ENCODE assay signal across 9 cellular contexts in genomic region chr1:35714921-35715567, GRCh38. TPM values are rescaled to one million over a fixed set of nuclear protein-coding genes. Genes with fewer than 3 reads are reported as not detected.
A peak's percentile ranks its signal among the peaks of the same experiment; 100 is the strongest.
DNase-seq lines count a peak whose midpoint lies in the region; ATAC-seq and TF ChIP-seq lines count a peak whose summit lies in the region.
"Had no signal": no experiment of that assay in that cellular context is flagged by ENCODE, and none has a peak within 500 bp of the region (broad histone marks: within the 10 kb centered on the region; RNA-seq: fewer than 3 reads in every experiment).

No MANE protein-coding gene starts in this region.

- peaks cover 36% of the 10 kb centered on the region for H3K4me1 Mint-ChIP-seq in activated CD8-positive, alpha-beta memory T cell treated with anti-CD3 and anti-CD28 coated beads, Interleukin-2, amount 10 ng/mL, durations not matched to agents 7 days and 5 days
- peaks cover 41% of the 10 kb centered on the region for H3K4me1 Mint-ChIP-seq in HFFc6 (ENCODE audit: low read depth)
- H3K4me1 Mint-ChIP-seq in brain: peaks cover 34% of the 10 kb centered on the region

- CTCF ChIA-PET in activated CD8-positive, alpha-beta memory T cell treated with anti-CD3 and anti-CD28 coated beads, Interleukin-2, amount 10 ng/mL, durations not matched to agents 7 days and 5 days (lab: Charles Lee): interaction anchor here (0.7 to 9.1 kb wide), 46 partner anchors 8 to 305 kb away, joined by 3 to 144 read pairs (median 4); partner anchors contain the start of genes CLSPN, KIAA0319L, PSMB2 and TFAP2E

- no peak overlapping the region for H3K27ac ChIP-seq in rectal smooth muscle tissue (ENCODE audit: low read depth, low read length)

- no peaks in the 10 kb centered on the region for H3K27me3 Mint-ChIP-seq in activated CD8-positive, alpha-beta memory T cell treated with anti-CD3 and anti-CD28 coated beads, Interleukin-2, amount 10 ng/mL, durations not matched to agents 7 days and 5 days
- H3K27me3 Mint-ChIP-seq in HFFc6 (ENCODE audit: insufficient read depth): peaks cover 2% of the 10 kb centered on the region
- peaks cover 21% of the 10 kb centered on the region for H3K27me3 Mint-ChIP-seq in brain

- peaks cover 4% of the 10 kb centered on the region for H3K36me3 ChIP-seq in rectal smooth muscle tissue (ENCODE audit: control insufficient read depth, insufficient read depth, low read length)

- H3K9ac ChIP-seq in rectal smooth muscle tissue (ENCODE audit: low read length): no peak overlapping the region

- H3K27ac Mint-ChIP-seq in activated CD8-positive, alpha-beta memory T cell treated with anti-CD3 and anti-CD28 coated beads, Interleukin-2, amount 10 ng/mL, durations not matched to agents 7 days and 5 days: no peak overlapping the region
- H3K27ac Mint-ChIP-seq in HFFc6: no peak overlapping the region
- H3K27ac Mint-ChIP-seq in brain: peak overlapping the region in 3 of 5 experiments; percentile 20 to 92 (median 76)

- H3K4me1 ChIP-seq in rectal smooth muscle tissue (ENCODE audit: control insufficient read depth, insufficient read depth, low read length): peaks cover 16% of the 10 kb centered on the region

- H3K36me3 Mint-ChIP-seq in activated CD8-positive, alpha-beta memory T cell treated with anti-CD3 and anti-CD28 coated beads, Interleukin-2, amount 10 ng/mL, durations not matched to agents 7 days and 5 days: peaks cover 8% of the 10 kb centered on the region
- peaks cover 14% of the 10 kb centered on the region for H3K36me3 Mint-ChIP-seq in HFFc6 (ENCODE audit: low read depth)
- H3K36me3 Mint-ChIP-seq in brain: no peaks in the 10 kb centered on the region

- peak overlapping the region; percentile 5 for H3K4me3 Mint-ChIP-seq in activated CD8-positive, alpha-beta memory T cell treated with anti-CD3 and anti-CD28 coated beads, Interleukin-2, amount 10 ng/mL, durations not matched to agents 7 days and 5 days
- H3K4me3 Mint-ChIP-seq in HFFc6 (peak overlapping the region; percentile 78), brain (peak overlapping the region; percentile 13 to 83 (median 42))

- TF ChIP-seq CTCF in HFFc6 (IDR thresholded peaks at IDR 0.05) (no peak), brain (conservative IDR thresholded peaks at IDR 0.05) (no peak)

- no peak for ATAC-seq in activated CD8-positive, alpha-beta memory T cell treated with anti-CD3 and anti-CD28 coated beads, Interleukin-2, amount 10 ng/mL, durations not matched to agents 7 days and 5 days
- ATAC-seq in GM21576 (IDR thresholded peaks at IDR 0.05; ENCODE audit: unreplicated experiment) (no peak), GM21825 (IDR thresholded peaks at IDR 0.05; ENCODE audit: unreplicated experiment) (no peak)

- no peak for DNase-seq in activated CD8-positive, alpha-beta memory T cell treated with anti-CD3 and anti-CD28 coated beads, Interleukin-2, amount 10 ng/mL, durations not matched to agents 7 days and 5 days
- no peak for DNase-seq in activated CD8-positive, alpha-beta memory T cell treated with anti-CD3 and anti-CD28 coated beads, Interleukin-2, amount 50 U/mL, for 48 hours
- no peak for DNase-seq in HFFc6
- DNase-seq in H4 (ENCODE audit: low spot score): no peak
- DNase-seq: cortex of kidney had no signal

- H3K9me3 Mint-ChIP-seq in activated CD8-positive, alpha-beta memory T cell treated with anti-CD3 and anti-CD28 coated beads, Interleukin-2, amount 10 ng/mL, durations not matched to agents 7 days and 5 days (ENCODE audit: low read depth): no peaks in the 10 kb centered on the region
- H3K9me3 Mint-ChIP-seq in HFFc6: no peaks in the 10 kb centered on the region
- H3K9me3 Mint-ChIP-seq in brain: no peaks in the 10 kb centered on the region

- no peaks in the 10 kb centered on the region for H3K27me3 ChIP-seq in rectal smooth muscle tissue (ENCODE audit: control insufficient read depth, insufficient read depth, low read length)

- H3K4me3 ChIP-seq in rectal smooth muscle tissue (ENCODE audit: low read length): peak overlapping the region; percentile 28

RNA-seq across cellular contexts. Expression of gene C1orf216, which starts 3.6 kb away (rescaled TPM):
- 10 to 100 TPM; 18.3 to 20.9 TPM for total RNA-seq in activated CD8-positive, alpha-beta memory T cell treated with anti-CD3 and anti-CD28 coated beads, Interleukin-2, amount 10 ng/mL, durations not matched to agents 7 days and 5 days
- total RNA-seq in HFFc6 (2021; fragmentation: NEBNext Ultra II Directional; extraction: Animal tissue kit (Norgen Biotek cat#: 25700)): 10 to 100 TPM; 21.0 to 22.4 (median 21.8) TPM
- 25.5 TPM for polyA plus RNA-seq in brain (ENCODE audit: insufficient read depth, low read depth, low replicate concordance)
- total RNA-seq in H4 (2014; rRNA removed; shearing (Covaris generic)): 10.7 and 14.7 TPM in 2 replicates

RNA-seq across cellular contexts. Expression of gene CLSPN, which starts 54.7 kb away (rescaled TPM):
- total RNA-seq in activated CD8-positive, alpha-beta memory T cell treated with anti-CD3 and anti-CD28 coated beads, Interleukin-2, amount 10 ng/mL, durations not matched to agents 7 days and 5 days: 100 to 1,000 TPM in 1 of 2 experiments, 10 to 100 TPM in 1; 99.8 to 102 TPM
- total RNA-seq in HFFc6 (2021; fragmentation: NEBNext Ultra II Directional; extraction: Animal tissue kit (Norgen Biotek cat#: 25700)): 10 to 100 TPM; 13.5 to 30.1 (median 27.3) TPM
- polyA plus RNA-seq in brain (ENCODE audit: insufficient read depth, low read depth, low replicate concordance): 12.3 TPM
- 13.8 and 14.2 TPM in 2 replicates for total RNA-seq in H4 (2014; rRNA removed; shearing (Covaris generic))

Comparison
In these comparisons a context has a peak if more than half of its experiments do, and no peak if none do; other contexts are left out.
1. H3K27ac Mint-ChIP-seq: peak in brain (3 of 5); none in activated CD8-positive, alpha-beta memory T cell treated with anti-CD3 and anti-CD28 coated beads, Interleukin-2, amount 10 ng/mL, durations not matched to agents 7 days and 5 days (single experiment) and HFFc6 (single experiment).
2. H3K4me3 Mint-ChIP-seq: peak in every context shown above with its lines; median percentile 78 in HFFc6; 42 in brain; 5 in activated CD8-positive, alpha-beta memory T cell treated with anti-CD3 and anti-CD28 coated beads, Interleukin-2, amount 10 ng/mL, durations not matched to agents 7 days and 5 days.